ENCODE assay signal across 1 cellular context in genomic region chr5:177309351-177310191, GRCh38.
A peak's percentile ranks its signal among the peaks of the same experiment; 100 is the strongest.
TF ChIP-seq lines count a peak whose summit lies in the region.

No MANE protein-coding gene starts in this region.

TF ChIP-seq in GM12878, 131 proteins besides CTCF, POLR2A, EP300 and RAD21:
- TF ChIP-seq TCF3 (IDR thresholded peaks at IDR 0.05; ENCODE audit: borderline replicate concordance, insufficient read depth, low read depth, low read length) (0 out of 2 replicates have a peak, but pooled peaks have one; percentile 56), IKZF1 (conservative IDR thresholded peaks at IDR 0.05) (0 out of 2 replicates have a peak, but pooled peaks have one; percentile 18), ZBTB40 (IDR thresholded peaks at IDR 0.05; ENCODE audit: borderline replicate concordance) (no peak), ASH2L (IDR thresholded peaks at IDR 0.05; ENCODE audit: borderline replicate concordance, low read depth) (no peak), MYC (IDR thresholded peaks at IDR 0.05; ENCODE audit: insufficient read depth, insufficient read length, insufficient replicate concordance, low read length, severe bottlenecking) (no peak), CEBPB (IDR thresholded peaks at IDR 0.05; ENCODE audit: borderline replicate concordance in 1 of 2, low read depth in 2 of 2, low read length in 2 of 2) (no peak), GABPA (IDR thresholded peaks at IDR 0.05; ENCODE audit: low read depth) (no peak), NR2C1 (IDR thresholded peaks at IDR 0.05) (no peak), EZH2 (IDR thresholded peaks at IDR 0.05; ENCODE audit: borderline replicate concordance, control insufficient read depth, low read depth, low read length) (no peak), IRF3 (IDR thresholded peaks at IDR 0.05) (no peak), HSF1 (IDR thresholded peaks at IDR 0.05; ENCODE audit: low read depth, low read length) (no peak), POU2F2 (IDR thresholded peaks at IDR 0.05; ENCODE audit: borderline replicate concordance, low read depth, low read length) (0 out of 3 replicates have a peak, but pooled peaks have one; percentile 22), PAX5 (IDR thresholded peaks at IDR 0.05; ENCODE audit: borderline replicate concordance, low read depth, low read length) (no peak), ZNF592 (IDR thresholded peaks at IDR 0.05) (no peak), RUNX3 (IDR thresholded peaks at IDR 0.05; ENCODE audit: low read length) (peak; percentile 59), RFX5 (IDR thresholded peaks at IDR 0.05; ENCODE audit: low read depth, low read length) (no peak), ZNF687 (IDR thresholded peaks at IDR 0.05) (no peak), CREM (IDR thresholded peaks at IDR 0.05; ENCODE audit: low read depth) (no peak), MXI1 (IDR thresholded peaks at IDR 0.05; ENCODE audit: low read depth, low read length) (no peak), E2F4 (IDR thresholded peaks at IDR 0.05; ENCODE audit: low read depth, low read length) (peak; percentile 32; the same call in 1 of the 2 replicates), SMARCA5 (IDR thresholded peaks at IDR 0.05) (0 out of 2 replicates have a peak, but pooled peaks have one; percentile 45), TCF12 (IDR thresholded peaks at IDR 0.05; ENCODE audit: low read depth, low read length) (0 out of 2 replicates have a peak, but pooled peaks have one; percentile 26), SMC3 (IDR thresholded peaks at IDR 0.05; ENCODE audit: borderline replicate concordance, low read length) (peak; percentile 66), WRNIP1 (IDR thresholded peaks at IDR 0.05; ENCODE audit: borderline replicate concordance, low read depth, low read length) (0 out of 2 replicates have a peak, but pooled peaks have one; percentile 20), YY1 (IDR thresholded peaks at IDR 0.05; ENCODE audit: low read depth, low read length) (peak; percentile 63; the same call in 1 of the 2 replicates), RB1 (IDR thresholded peaks at IDR 0.05; ENCODE audit: borderline replicate concordance) (no peak)
TF ChIP-seq in GM12878: peak in this region for 10.
